Comparison of ENCODE assay signal across 23 cellular contexts in the genomic region with DNA sequence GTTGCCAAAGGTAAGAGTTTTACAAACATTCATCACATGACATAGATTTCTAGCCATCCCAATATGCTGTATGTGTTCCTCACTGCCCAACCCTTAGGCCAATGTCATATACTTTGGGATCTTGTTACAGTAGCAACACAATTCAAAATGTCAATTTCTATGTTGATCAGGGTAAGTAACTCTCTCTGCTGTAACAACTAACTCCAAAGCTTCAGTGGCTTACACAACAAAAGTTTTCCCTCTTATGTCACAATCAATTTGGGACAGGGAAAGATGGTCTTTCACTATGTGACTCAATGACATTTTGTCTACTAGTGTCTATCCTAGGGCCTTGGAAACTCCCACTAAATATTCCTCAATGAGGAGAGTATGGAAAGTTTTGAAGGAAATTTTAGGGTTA.
DNase-seq lines count a peak whose midpoint lies in the region; ATAC-seq, FAIRE-seq and TF ChIP-seq lines count a peak whose summit lies in the region.
"Had no signal": no experiment of that assay in that cellular context is flagged by ENCODE, and none has a peak within 500 bp of the region (broad histone marks: within the 10 kb centered on the region; RNA-seq: fewer than 3 reads in every experiment).

No MANE protein-coding gene starts in this region.

- TF ChIP-seq CTCF in HepG2 (CRISPR knock-in tag; IDR thresholded peaks at IDR 0.05) (no peak), right lobe of liver (IDR thresholded peaks at IDR 0.05) (no peak), K562 (IDR thresholded peaks at IDR 0.05 in 2 of 3, conservative IDR thresholded peaks at IDR 0.05 in 1 of 3; ENCODE audit: insufficient read depth in 2 of 3, low read depth in 1 of 3, low read length in 3 of 3) (no peak)

- DNase-seq in HepG2 (ENCODE audit: low spot score) (no peak), right lobe of liver (no peak), H54 (ENCODE audit: insufficient read length, low spot score) (no peak), K562 (ENCODE audit: extremely low read depth in 1 of 4, low spot score in 3 of 4) (no peak), COLO668 (lab: John Stamatoyannopoulos, UW; ENCODE audit: unreplicated experiment) (no peak), NCI-H526 (lab: John Stamatoyannopoulos, UW) (no peak)
- DNase-seq: 8988T; ACHN; BE2C; C1 segment of cervical spinal cord; Caco-2; Calu3; CD4-positive, alpha-beta memory T cell; CD4-positive, CD25-positive, alpha-beta regulatory T cell; CD8-positive, alpha-beta memory T cell; DMS79 treated with DMSO at 0.1 percent for 48 hours; GF-D8 had no signal

- no peaks in the 10 kb centered on the region for H3K9me1 ChIP-seq in K562 (ENCODE audit: control insufficient read depth, insufficient read depth, low read length)

- no peak for TF ChIP-seq POLR2A in HepG2 (IDR thresholded peaks at IDR 0.05; ENCODE audit: insufficient read depth in 1 of 2, low read depth in 2 of 2, low read length in 2 of 2)
- TF ChIP-seq POLR2A in right lobe of liver (IDR thresholded peaks at IDR 0.05) = no peak
- TF ChIP-seq POLR2A in H54 (IDR thresholded peaks at IDR 0.05; ENCODE audit: low read depth, low read length) = no peak
- TF ChIP-seq POLR2A in K562 (conservative IDR thresholded peaks at IDR 0.05) = no peak

- H3K4me2 ChIP-seq in HepG2 (ENCODE audit: low read depth, low read length) (no peak overlapping the region), K562 (ENCODE audit: insufficient read depth, low read length) (no peak overlapping the region)
- H3K4me2 ChIP-seq: BLaER1 had no signal

- ATAC-seq in HepG2 = no peak
- no peak for ATAC-seq in right lobe of liver
- ATAC-seq in K562 = no peak
- no peak for ATAC-seq in HG02870 (IDR thresholded peaks at IDR 0.05; ENCODE audit: unreplicated experiment)

- H3K4me3 ChIP-seq in HepG2 (replicated peaks in 1 of 3; ENCODE audit: insufficient read depth in 1 of 3, low read depth in 2 of 3, low read length in 3 of 3) = no peak overlapping the region
- H3K4me3 ChIP-seq in right lobe of liver = no peak overlapping the region
- H3K4me3 ChIP-seq in K562 = no peak overlapping the region
- H3K4me3 ChIP-seq: BLaER1 had no signal

- no peaks in the 10 kb centered on the region for H3K9me3 ChIP-seq in HepG2 (ENCODE audit: low read length)
- H3K9me3 ChIP-seq in right lobe of liver = no peaks in the 10 kb centered on the region
- no peaks in the 10 kb centered on the region for H3K9me3 ChIP-seq in K562 (replicated peaks; ENCODE audit: control insufficient read depth, insufficient read depth, low read depth, low read length)
- H3K9me3 ChIP-seq: BE2C, Caco-2 had no signal

- H2AFZ ChIP-seq in HepG2 (ENCODE audit: low read length) (no peak overlapping the region), K562 (ENCODE audit: low read depth, low read length) (no peak overlapping the region)

- POLR2A ChIA-PET in HepG2 (lab: Yijun Ruan, JAX) = no interaction called here
- POLR2A ChIA-PET in K562 (lab: Yijun Ruan, JAX) = no interaction called here

- TF ChIP-seq EP300 in HepG2 (IDR thresholded peaks at IDR 0.05; ENCODE audit: low read depth in 2 of 2, low read length in 2 of 2) (no peak), HepG2 (CRISPR knock-in tag; IDR thresholded peaks at IDR 0.05; ENCODE audit: borderline replicate concordance) (no peak), K562 (IDR thresholded peaks at IDR 0.05; ENCODE audit: low read length) (no peak)

- no peak overlapping the region for H3K9ac ChIP-seq in HepG2 (ENCODE audit: insufficient read depth, low read depth, low read length)
- H3K9ac ChIP-seq in K562 (ENCODE audit: insufficient read depth in 1 of 2, low read depth in 2 of 2, low read length in 2 of 2) = no peak overlapping the region
- H3K9ac ChIP-seq: BLaER1 had no signal

- CTCF ChIA-PET in HepG2 (lab: Yijun Ruan, JAX; ENCODE audit: low intra/inter-chr PET ratio, low total read pairs) = no interaction called here
- CTCF ChIA-PET in K562 (lab: Yijun Ruan, JAX; ENCODE audit: low intra/inter-chr PET ratio) = no interaction called here

- H3K27me3 ChIP-seq in HepG2 (ENCODE audit: control insufficient read depth in 1 of 2, insufficient read depth in 2 of 2, low read length in 2 of 2) = no peaks in the 10 kb centered on the region
- no peaks in the 10 kb centered on the region for H3K27me3 ChIP-seq in right lobe of liver
- H3K27me3 ChIP-seq in K562 (ENCODE audit: control insufficient read depth in 2 of 2, insufficient read depth in 2 of 2, low read length in 2 of 2) = no peaks in the 10 kb centered on the region
- H3K27me3 ChIP-seq: BE2C, BLaER1 had no signal

- FAIRE-seq in HepG2 (lab: Jason Lieb, UNC) (no peak), H54 (lab: Jason Lieb, UNC) (peak; percentile 6), K562 (lab: Jason Lieb, UNC) (no peak)
- FAIRE-seq: D721Med, GM12891, GM18507, GM19239 had no signal

- TF ChIP-seq RAD21 in HepG2 (CRISPR knock-in tag; IDR thresholded peaks at IDR 0.05) (no peak), K562 (CRISPR knock-in tag; conservative IDR thresholded peaks at IDR 0.05 in 1 of 2, IDR thresholded peaks at IDR 0.05 in 1 of 2) (no peak)

- H3K36me3 ChIP-seq in HepG2 (replicated peaks in 1 of 2; ENCODE audit: control insufficient read depth in 1 of 2, insufficient read depth in 2 of 2, low read length in 2 of 2) = no peaks in the 10 kb centered on the region
- H3K36me3 ChIP-seq in right lobe of liver = no peaks in the 10 kb centered on the region
- H3K36me3 ChIP-seq in K562 (ENCODE audit: control insufficient read depth, insufficient read depth, low read length) = no peaks in the 10 kb centered on the region
- H3K36me3 ChIP-seq: BE2C, BLaER1 had no signal

- H3K4me1 ChIP-seq in HepG2 (ENCODE audit: insufficient read depth, low read length) = no peaks in the 10 kb centered on the region
- no peaks in the 10 kb centered on the region for H3K4me1 ChIP-seq in right lobe of liver
- H3K4me1 ChIP-seq in K562 (replicated peaks in 1 of 2; ENCODE audit: control insufficient read depth in 2 of 2, insufficient read depth in 2 of 2, low read length in 2 of 2) = no peaks in the 10 kb centered on the region
- H3K4me1 ChIP-seq: BE2C, BLaER1, Caco-2 had no signal

- H3K79me2 ChIP-seq in HepG2 (ENCODE audit: insufficient read depth, low read length) (no peaks in the 10 kb centered on the region), K562 (ENCODE audit: control insufficient read depth, insufficient read depth, low read length) (no peaks in the 10 kb centered on the region)

- intact Hi-C loops in HepG2 (cut with micrococcal nuclease; ENCODE audit: unreplicated experiment) = no loop called here
- intact Hi-C loops in right lobe of liver (cut with DNase I) = no loop called here
- intact Hi-C loops in K562 (cut with micrococcal nuclease) = no loop called here

- BruUV-seq in HepG2 (replicated peaks; lab: Mats Ljungman, UMichigan) (no TSS peak), K562 (replicated peaks; lab: Mats Ljungman, UMichigan) (no TSS peak)

- in situ Hi-C loops in HepG2 (cut with HindIII; ENCODE audit: extremely low pct_ligation_motif_present, low pct_unique_long_range_greater_than_20kb) = no loop called here
- in situ Hi-C loops in K562 (cut with MboI) = no loop called here

- H4K20me1 ChIP-seq in HepG2 (ENCODE audit: insufficient read depth, low read length) (peaks cover 6% of the 10 kb centered on the region; the same call in 1 of the 2 replicates), K562 (replicated peaks; ENCODE audit: control insufficient read depth, insufficient read depth, low read length) (no peaks in the 10 kb centered on the region)
- H4K20me1 ChIP-seq: BLaER1 had no signal

- H3K27ac ChIP-seq in HepG2 (ENCODE audit: extremely low read length, insufficient read depth, low read length) (no peak overlapping the region), right lobe of liver (no peak overlapping the region), K562 (ENCODE audit: extremely low read depth, low read depth, low read length) (no peak overlapping the region)
- H3K27ac ChIP-seq: BLaER1 had no signal

TF ChIP-seq in HepG2, 621 proteins besides CTCF, POLR2A, EP300 and RAD21:
- TF ChIP-seq ZNF12 (CRISPR knock-in tag; IDR thresholded peaks at IDR 0.05) = peak; percentile 91
- no peak for TF ChIP-seq TEAD2 (CRISPR knock-in tag; IDR thresholded peaks at IDR 0.05)

Comparison
In these comparisons a context has a peak if more than half of its experiments do, and no peak if none do; other contexts are left out.
1. Of the 241 proteins assayed by ChIP-seq in both HepG2 and K562: peak only in HepG2: ZNF12; only in K562: TFE3; in both: none; in neither: 239.